13 cellular contexts compared by ENCODE assay signal in the genomic region with DNA sequence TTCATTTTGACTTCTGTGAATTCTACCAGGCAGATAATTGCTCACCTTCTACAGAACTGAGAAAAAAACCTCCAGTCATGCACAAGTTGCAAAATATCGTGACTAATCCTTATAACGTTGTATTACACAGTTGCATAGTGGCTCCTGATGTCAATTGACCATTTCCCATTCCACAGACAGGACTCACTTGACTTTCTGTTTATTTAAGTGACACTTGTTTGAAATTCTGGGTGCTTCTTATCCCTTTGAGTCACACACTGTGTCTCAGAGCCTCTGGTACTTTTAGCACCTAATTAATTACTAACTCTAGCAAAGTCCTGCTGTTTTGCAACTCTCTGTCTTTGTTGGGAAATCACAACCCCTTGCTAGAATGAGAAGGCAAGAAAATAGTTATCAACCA. TPM values are rescaled to one million over a fixed set of nuclear protein-coding genes. Genes with fewer than 3 reads are reported as not detected.
DNase-seq lines count a peak whose midpoint lies in the region; ATAC-seq and TF ChIP-seq lines count a peak whose summit lies in the region.
"Had no signal": no experiment of that assay in that cellular context is flagged by ENCODE, and none has a peak within 500 bp of the region (broad histone marks: within the 10 kb centered on the region; RNA-seq: fewer than 3 reads in every experiment).

No MANE protein-coding gene starts in this region.

- no peaks in the 10 kb centered on the region for H3K4me1 Mint-ChIP-seq in activated CD8-positive, alpha-beta T cell treated with anti-CD3 and anti-CD28 coated beads for 36 hours (ENCODE audit: low read depth)
- H3K4me1 Mint-ChIP-seq: neural crest cell; stimulated activated naive CD8-positive, alpha-beta T cell treated with anti-CD3 and anti-CD28 coated beads, Interleukin-15, amount 100 ng/mL, for 72 hours had no signal

- DNase-seq in left cardiac atrium = no peak
- no peak for DNase-seq in left ventricle myocardium superior
- DNase-seq in SKM-1 treated with dmso at 0.1 percent for 144 hours (lab: John Stamatoyannopoulos, UW; ENCODE audit: unreplicated experiment) = peak; percentile 81
- peak; percentile 69 to 77 for DNase-seq in foreskin keratinocyte
- DNase-seq in NCI-H146 treated with DMSO at 0.1 percent for 48 hours (lab: John Stamatoyannopoulos, UW; ENCODE audit: unreplicated experiment) = no peak
- DNase-seq in right atrium auricular region (ENCODE audit: low spot score) = no peak
- no peak for DNase-seq in left colon
- no peak for DNase-seq in activated CD8-positive, alpha-beta T cell treated with anti-CD3 and anti-CD28 coated beads for 36 hours
- DNase-seq: activated gamma-delta T cell; NCI-H1436 treated with DMSO at 0.1 percent for 48 hours; Peyer's patch; stimulated activated naive CD8-positive, alpha-beta T cell treated with anti-CD3 and anti-CD28 coated beads, Interleukin-15, amount 100 ng/mL, for 72 hours had no signal

- POLR2A ChIA-PET in activated CD8-positive, alpha-beta T cell treated with anti-CD3 and anti-CD28 coated beads for 36 hours (lab: Charles Lee) = no interaction called here

- no peak overlapping the region for H3K27ac Mint-ChIP-seq in activated CD8-positive, alpha-beta T cell treated with anti-CD3 and anti-CD28 coated beads for 36 hours
- H3K27ac Mint-ChIP-seq: stimulated activated naive CD8-positive, alpha-beta T cell treated with anti-CD3 and anti-CD28 coated beads, Interleukin-15, amount 100 ng/mL, for 72 hours had no signal

- CTCF ChIA-PET in activated CD8-positive, alpha-beta T cell treated with anti-CD3 and anti-CD28 coated beads for 36 hours (lab: Charles Lee) = no interaction called here

- TF ChIP-seq CTCF in foreskin keratinocyte (conservative IDR thresholded peaks at IDR 0.05) (no peak), right atrium auricular region (IDR thresholded peaks at IDR 0.05) (no peak)
- TF ChIP-seq CTCF in activated CD8-positive, alpha-beta T cell treated with anti-CD3 and anti-CD28 coated beads for 36 hours (IDR thresholded peaks at IDR 0.05) = no peak

- no peaks in the 10 kb centered on the region for H3K9me3 ChIP-seq in right atrium auricular region
- H3K9me3 ChIP-seq: Peyer's patch had no signal

- ATAC-seq in left cardiac atrium = peak; percentile 17 to 34
- ATAC-seq in left ventricle myocardium superior = no peak
- ATAC-seq in foreskin keratinocyte = peak; percentile 72
- ATAC-seq in left colon = no peak
- no peak for ATAC-seq in activated CD8-positive, alpha-beta T cell treated with anti-CD3 and anti-CD28 coated beads for 36 hours
- ATAC-seq: stimulated activated naive CD8-positive, alpha-beta T cell treated with anti-CD3 and anti-CD28 coated beads, Interleukin-15, amount 100 ng/mL, for 72 hours had no signal

- H3K27ac ChIP-seq in foreskin keratinocyte (no peak overlapping the region), right atrium auricular region (no peak overlapping the region)
- H3K27ac ChIP-seq: Peyer's patch had no signal

- intact Hi-C loops in left cardiac atrium (cut with DNase I) = no loop called here
- intact Hi-C loops in left ventricle myocardium superior (cut with micrococcal nuclease) = no loop called here
- intact Hi-C loops in left colon (cut with DNase I, micrococcal nuclease) = no loop called here
- intact Hi-C loops in activated CD8-positive, alpha-beta T cell treated with anti-CD3 and anti-CD28 coated beads for 36 hours (cut with micrococcal nuclease) = no loop called here

- peaks cover 11% of the 10 kb centered on the region for H3K27me3 Mint-ChIP-seq in activated CD8-positive, alpha-beta T cell treated with anti-CD3 and anti-CD28 coated beads for 36 hours

- no peaks in the 10 kb centered on the region for H3K36me3 ChIP-seq in right atrium auricular region
- H3K36me3 ChIP-seq: Peyer's patch had no signal

- H3K4me1 ChIP-seq in foreskin keratinocyte (no peaks in the 10 kb centered on the region), right atrium auricular region (no peaks in the 10 kb centered on the region)
- H3K4me1 ChIP-seq: Peyer's patch had no signal

- H3K36me3 Mint-ChIP-seq in activated CD8-positive, alpha-beta T cell treated with anti-CD3 and anti-CD28 coated beads for 36 hours (ENCODE audit: low read depth) = no peaks in the 10 kb centered on the region

- no peak overlapping the region for H3K4me3 ChIP-seq in right atrium auricular region
- H3K4me3 ChIP-seq: Peyer's patch had no signal

- H3K9me3 Mint-ChIP-seq in activated CD8-positive, alpha-beta T cell treated with anti-CD3 and anti-CD28 coated beads for 36 hours = no peaks in the 10 kb centered on the region
- H3K9me3 Mint-ChIP-seq: neural crest cell; stimulated activated naive CD8-positive, alpha-beta T cell treated with anti-CD3 and anti-CD28 coated beads, Interleukin-15, amount 100 ng/mL, for 72 hours had no signal

- no peak overlapping the region for H3K4me3 Mint-ChIP-seq in activated CD8-positive, alpha-beta T cell treated with anti-CD3 and anti-CD28 coated beads for 36 hours
- H3K4me3 Mint-ChIP-seq: neural crest cell; stimulated activated naive CD8-positive, alpha-beta T cell treated with anti-CD3 and anti-CD28 coated beads, Interleukin-15, amount 100 ng/mL, for 72 hours had no signal

- H3K27me3 ChIP-seq in foreskin keratinocyte (peaks cover 39% of the 10 kb centered on the region), right atrium auricular region (no peaks in the 10 kb centered on the region)
- H3K27me3 ChIP-seq: Peyer's patch had no signal

RNA-seq across cellular contexts. Expression of gene RSPO3, which starts 16.2 kb away (rescaled TPM):
- total RNA-seq in left cardiac atrium = 1 to 10 TPM in 1 of 2 donors, under 1 TPM in 1; 0.94 to 1.9 TPM
- total RNA-seq in left ventricle myocardium superior = 0.57 TPM
- total RNA-seq in foreskin keratinocyte = not detected in 2 replicates
- polyA plus RNA-seq in foreskin keratinocyte = not detected in 2 replicates
- total RNA-seq in right atrium auricular region = under 1 TPM in 1 of 2 donors, not detected in 1; 0.75 TPM
- total RNA-seq in left colon = 1 to 10 TPM; 2.3 to 6.2 TPM
- total RNA-seq in activated CD8-positive, alpha-beta T cell treated with anti-CD3 and anti-CD28 coated beads for 36 hours = not detected
- total RNA-seq: neural crest cell had no signal

Comparison
In these comparisons a context has a peak if more than half of its experiments do, and no peak if none do; other contexts are left out.
1. ATAC-seq: peak in left cardiac atrium (2 of 2) and foreskin keratinocyte (single experiment); none in left ventricle myocardium superior (single experiment), left colon (single experiment) and activated CD8-positive, alpha-beta T cell treated with anti-CD3 and anti-CD28 coated beads for 36 hours (single experiment).
2. DNase-seq: peak in SKM-1 treated with dmso at 0.1 percent for 144 hours (single experiment) and foreskin keratinocyte (2 of 2); none in left cardiac atrium (single experiment), left ventricle myocardium superior (single experiment), NCI-H146 treated with DMSO at 0.1 percent for 48 hours (single experiment), right atrium auricular region (single experiment), left colon (0 of 2) and activated CD8-positive, alpha-beta T cell treated with anti-CD3 and anti-CD28 coated beads for 36 hours (single experiment).